Comparison of ENCODE assay signal across 20 cellular contexts in the genomic region with DNA sequence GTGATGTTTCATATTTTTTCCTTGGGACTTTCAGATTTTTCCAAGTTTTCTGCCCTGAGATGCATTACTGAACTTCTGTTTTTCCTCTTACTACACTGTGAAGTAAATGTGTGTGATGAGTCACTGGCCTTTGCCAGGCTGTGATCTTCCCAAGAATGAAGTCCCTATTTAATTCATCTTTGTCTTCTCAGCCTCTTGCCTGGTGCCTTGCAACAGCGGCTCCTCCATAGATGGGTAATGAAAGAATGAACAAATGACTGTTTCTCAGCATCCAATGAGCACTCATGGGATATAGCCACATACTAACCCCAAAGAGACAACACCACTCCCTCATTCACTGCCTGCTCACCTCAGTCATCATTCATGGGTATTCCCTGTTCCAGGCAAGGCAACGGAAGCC.
DNase-seq lines count a peak whose midpoint lies in the region; ATAC-seq and TF ChIP-seq lines count a peak whose summit lies in the region.
"Had no signal": no experiment of that assay in that cellular context is flagged by ENCODE, and none has a peak within 500 bp of the region (broad histone marks: within the 10 kb centered on the region; RNA-seq: fewer than 3 reads in every experiment).

No MANE protein-coding gene starts in this region.

- H3K4me1 Mint-ChIP-seq in activated CD4-positive, alpha-beta T cell treated with anti-CD3 and anti-CD28 coated beads for 36 hours, result peaks cover 32% of the 10 kb centered on the region
- H3K4me1 Mint-ChIP-seq in activated CD8-positive, alpha-beta memory T cell treated with anti-CD3 and anti-CD28 coated beads, Interleukin-2, amount 10 ng/mL, durations not matched to agents 7 days and 5 days, result peaks cover 21% of the 10 kb centered on the region

- no peak for DNase-seq in activated CD4-positive, alpha-beta T cell treated with anti-CD3 and anti-CD28 coated beads for 36 hours
- DNase-seq in activated CD4-positive, alpha-beta T cell treated with anti-CD3 and anti-CD28 coated beads, Interleukin-2, amount 50 U/mL, for 48 hours, result no peak
- DNase-seq in LHCN-M2 (ENCODE audit: low read depth), result peak; percentile 35
- DNase-seq in cardiac fibroblast (ENCODE audit: low read depth in 2 of 2), result peak; percentile 42 to 67
- DNase-seq in renal cortical epithelial cell (ENCODE audit: low read depth), result peak; percentile 71
- no peak for DNase-seq in NCI-H748 (lab: John Stamatoyannopoulos, UW; ENCODE audit: unreplicated experiment)
- no peak for DNase-seq in activated CD8-positive, alpha-beta memory T cell treated with anti-CD3 and anti-CD28 coated beads, Interleukin-2, amount 10 ng/mL, durations not matched to agents 7 days and 5 days
- DNase-seq in activated CD4-positive, alpha-beta T cell treated with anti-CD3 and anti-CD28 coated beads for 48 hours, result no peak
- DNase-seq: activated effector memory CD4-positive, alpha-beta T cell treated with anti-CD3 and anti-CD28 coated beads, Interleukin-2, amount 50 U/mL, for 16 hours; body of pancreas; DMS79 treated with DMSO at 0.1 percent for 48 hours; KG1; left colon; NCI-H1417 treated with DMSO at 0.1 percent for 48 hours; NCI-H2227 treated with DMSO at 0.1 percent for 48 hours; tibial artery had no signal

- ATAC-seq in activated CD4-positive, alpha-beta T cell treated with anti-CD3 and anti-CD28 coated beads for 36 hours, result no peak
- no peak for ATAC-seq in activated CD8-positive, alpha-beta memory T cell treated with anti-CD3 and anti-CD28 coated beads, Interleukin-2, amount 10 ng/mL, durations not matched to agents 7 days and 5 days
- ATAC-seq: body of pancreas, left colon, Right ventricle myocardium inferior, WTC11 had no signal

- H3K36me3 Mint-ChIP-seq in activated CD4-positive, alpha-beta T cell treated with anti-CD3 and anti-CD28 coated beads for 36 hours (ENCODE audit: low read depth), result no peaks in the 10 kb centered on the region
- H3K36me3 Mint-ChIP-seq in activated CD8-positive, alpha-beta memory T cell treated with anti-CD3 and anti-CD28 coated beads, Interleukin-2, amount 10 ng/mL, durations not matched to agents 7 days and 5 days, result no peaks in the 10 kb centered on the region
- H3K36me3 Mint-ChIP-seq: CD14-positive monocyte, WTC11 had no signal

- CTCF ChIA-PET in activated CD4-positive, alpha-beta T cell treated with anti-CD3 and anti-CD28 coated beads for 36 hours (lab: Charles Lee), result interaction anchor here (1.2 kb wide), 1 partner anchor 33 kb away, joined by 3 read pairs; no protein-coding TSS in a partner anchor
- CTCF ChIA-PET in activated CD8-positive, alpha-beta memory T cell treated with anti-CD3 and anti-CD28 coated beads, Interleukin-2, amount 10 ng/mL, durations not matched to agents 7 days and 5 days (lab: Charles Lee), result no interaction called here

- peak overlapping the region; percentile 9 for H3K27ac Mint-ChIP-seq in activated CD4-positive, alpha-beta T cell treated with anti-CD3 and anti-CD28 coated beads for 36 hours
- no peak overlapping the region for H3K27ac Mint-ChIP-seq in activated CD8-positive, alpha-beta memory T cell treated with anti-CD3 and anti-CD28 coated beads, Interleukin-2, amount 10 ng/mL, durations not matched to agents 7 days and 5 days
- H3K27ac Mint-ChIP-seq: CD14-positive monocyte; T-helper 1 cell treated with Interleukin-12 subunit alpha and Interleukin-12 subunit beta and Interleukin-4 antibody, amounts not matched to agents 30 μg/mL and 1 μg/mL, for 36 hours; WTC11 had no signal

- no peak for TF ChIP-seq CTCF in cardiac fibroblast (IDR thresholded peaks at IDR 0.05; ENCODE audit: low read depth, low read length)

- intact Hi-C loops in activated CD4-positive, alpha-beta T cell treated with anti-CD3 and anti-CD28 coated beads for 36 hours (cut with DNase I, micrococcal nuclease), result no loop called here

- no peaks in the 10 kb centered on the region for H3K9me3 Mint-ChIP-seq in activated CD4-positive, alpha-beta T cell treated with anti-CD3 and anti-CD28 coated beads for 36 hours (ENCODE audit: low read depth)
- H3K9me3 Mint-ChIP-seq in activated CD8-positive, alpha-beta memory T cell treated with anti-CD3 and anti-CD28 coated beads, Interleukin-2, amount 10 ng/mL, durations not matched to agents 7 days and 5 days (ENCODE audit: low read depth), result no peaks in the 10 kb centered on the region
- H3K9me3 Mint-ChIP-seq: CD14-positive monocyte; T-helper 1 cell treated with Interleukin-12 subunit alpha and Interleukin-12 subunit beta and Interleukin-4 antibody, amounts not matched to agents 30 μg/mL and 1 μg/mL, for 36 hours; WTC11 had no signal

- POLR2A ChIA-PET in activated CD4-positive, alpha-beta T cell treated with anti-CD3 and anti-CD28 coated beads for 36 hours (lab: Charles Lee), result no interaction called here

- H3K4me3 Mint-ChIP-seq in activated CD4-positive, alpha-beta T cell treated with anti-CD3 and anti-CD28 coated beads for 36 hours, result no peak overlapping the region
- H3K4me3 Mint-ChIP-seq in activated CD8-positive, alpha-beta memory T cell treated with anti-CD3 and anti-CD28 coated beads, Interleukin-2, amount 10 ng/mL, durations not matched to agents 7 days and 5 days, result no peak overlapping the region
- H3K4me3 Mint-ChIP-seq: CD14-positive monocyte; T-helper 1 cell treated with Interleukin-12 subunit alpha and Interleukin-12 subunit beta and Interleukin-4 antibody, amounts not matched to agents 30 μg/mL and 1 μg/mL, for 36 hours; WTC11 had no signal

- H3K4me3 ChIP-seq in cardiac fibroblast (replicated peaks in 1 of 2; ENCODE audit: low read depth in 2 of 2, low read length in 2 of 2), result no peak overlapping the region
- H3K4me3 ChIP-seq: body of pancreas, tibial artery had no signal

- H3K27me3 Mint-ChIP-seq in activated CD4-positive, alpha-beta T cell treated with anti-CD3 and anti-CD28 coated beads for 36 hours, result no peaks in the 10 kb centered on the region
- no peaks in the 10 kb centered on the region for H3K27me3 Mint-ChIP-seq in activated CD8-positive, alpha-beta memory T cell treated with anti-CD3 and anti-CD28 coated beads, Interleukin-2, amount 10 ng/mL, durations not matched to agents 7 days and 5 days

Comparison
In these comparisons a context has a peak if more than half of its experiments do, and no peak if none do; other contexts are left out.
1. DNase-seq: peak in LHCN-M2 (single experiment), cardiac fibroblast (2 of 2) and renal cortical epithelial cell (single experiment); none in activated CD4-positive, alpha-beta T cell treated with anti-CD3 and anti-CD28 coated beads for 36 hours (single experiment), activated CD4-positive, alpha-beta T cell treated with anti-CD3 and anti-CD28 coated beads, Interleukin-2, amount 50 U/mL, for 48 hours (0 of 2), NCI-H748 (single experiment), activated CD8-positive, alpha-beta memory T cell treated with anti-CD3 and anti-CD28 coated beads, Interleukin-2, amount 10 ng/mL, durations not matched to agents 7 days and 5 days (single experiment) and activated CD4-positive, alpha-beta T cell treated with anti-CD3 and anti-CD28 coated beads for 48 hours (single experiment).